ENCODE assay signal across 8 cellular contexts in the genomic region with DNA sequence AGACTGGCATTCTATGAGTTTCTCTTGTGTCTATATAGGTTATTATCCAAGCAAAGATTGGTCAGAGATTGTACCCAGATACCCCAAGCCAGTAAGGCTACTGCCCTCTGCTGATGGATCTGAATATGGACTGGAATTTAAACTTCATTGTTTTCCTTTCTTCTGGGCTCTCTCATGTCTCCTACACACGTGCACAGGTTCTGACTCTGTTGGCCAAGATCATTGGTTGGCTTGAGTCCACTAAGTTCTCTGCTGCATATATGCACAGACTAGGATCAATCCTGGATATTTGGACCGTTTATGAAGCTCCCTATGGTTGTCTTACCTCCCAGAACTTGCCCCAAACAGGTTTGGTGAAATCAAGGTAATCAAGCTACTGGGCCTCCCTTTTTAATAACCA.
A peak's percentile ranks its signal among the peaks of the same experiment; 100 is the strongest.
DNase-seq lines count a peak whose midpoint lies in the region; ATAC-seq, FAIRE-seq and TF ChIP-seq lines count a peak whose summit lies in the region.

No MANE protein-coding gene starts in this region.

- POLR2A ChIA-PET in GM10248 (lab: Yijun Ruan, JAX), result interaction anchor here (0.6 kb wide), 2 partner anchors 212 to 226 kb away, joined by 3 to 12 read pairs; no protein-coding TSS in a partner anchor

- FAIRE-seq in TTC549 (lab: Jason Lieb, UNC), result peak; percentile 73

- DNase-seq in AG08396 (ENCODE audit: low spot score), result peak; percentile 72
- DNase-seq in GM10248 (ENCODE audit: extremely low spot score), result peak; percentile 66
- DNase-seq in NCI-H146 (lab: John Stamatoyannopoulos, UW), result peak; percentile 44
- DNase-seq in germinal center (ENCODE audit: low spot score), result peak; percentile 32
- DNase-seq in putamen (ENCODE audit: low spot score), result peak; percentile 12

- CTCF ChIA-PET in GM10248 (lab: Yijun Ruan, JAX), result interaction anchor here (0.6 to 3.6 kb wide), 26 partner anchors 8 to 399 kb away, joined by 3 to 22 read pairs (median 4); partner anchors contain the start of gene ZFYVE9

- no peak for ATAC-seq in HG03342 (IDR thresholded peaks at IDR 0.05; ENCODE audit: unreplicated experiment)
- ATAC-seq in GM19035 (IDR thresholded peaks at IDR 0.05; ENCODE audit: unreplicated experiment), result no peak

- TF ChIP-seq CTCF in GM10248 (IDR thresholded peaks at IDR 0.05; ENCODE audit: control extremely low read depth, extremely low read depth, low read depth, missing control alignments), result peak; percentile 65

Comparison
In these comparisons a context has a peak if more than half of its experiments do, and no peak if none do; other contexts are left out.
1. DNase-seq: peak in every context shown above with its lines; median percentile 72 in AG08396; 66 in GM10248; 44 in NCI-H146; 32 in germinal center; 12 in putamen.